8 cellular contexts compared by ENCODE assay signal in the genomic region with DNA sequence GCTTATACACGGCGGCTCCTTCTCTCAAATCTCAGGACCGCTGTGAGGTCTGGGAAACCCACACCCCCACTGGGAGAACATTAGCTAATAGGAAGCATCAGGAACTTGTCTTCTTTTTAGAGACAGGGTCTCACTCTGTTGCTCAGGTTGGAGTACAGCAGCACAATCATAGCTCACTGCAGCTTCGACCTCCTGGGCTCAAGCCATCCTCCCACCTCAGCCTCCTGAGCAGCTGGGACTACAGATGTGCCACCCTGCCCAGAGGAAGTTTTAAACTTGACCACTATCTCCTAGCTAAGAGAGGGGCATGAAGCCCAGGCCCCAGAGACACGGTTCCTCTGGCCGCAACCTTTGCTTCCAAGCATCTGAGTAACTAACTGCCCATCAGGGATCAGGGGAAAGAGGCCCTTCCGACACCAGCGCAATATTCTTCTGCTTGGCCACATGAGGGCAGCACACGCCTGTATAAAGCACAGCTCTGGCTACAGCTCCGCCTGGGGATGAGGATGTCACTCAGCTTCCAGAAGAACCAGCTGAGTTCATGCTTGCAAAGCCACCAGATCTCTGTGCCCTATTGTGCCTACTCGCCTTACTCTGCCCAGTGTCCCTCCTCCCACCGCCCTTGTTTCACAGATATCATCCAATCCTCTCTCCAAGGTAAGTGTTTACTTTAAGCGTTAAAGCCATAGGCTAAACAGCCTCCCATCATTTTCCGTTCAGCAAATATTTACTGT. TPM values are rescaled to one million over a fixed set of nuclear protein-coding genes. Genes with fewer than 3 reads are reported as not detected.
DNase-seq lines count a peak whose midpoint lies in the region; ATAC-seq and TF ChIP-seq lines count a peak whose summit lies in the region.

No MANE protein-coding gene starts in this region.

- peaks cover 15% of the 10 kb centered on the region for H4K20me1 ChIP-seq in DND-41 (ENCODE audit: insufficient read depth, low read length)

- TF ChIP-seq CTCF in DND-41 (IDR thresholded peaks at IDR 0.05; ENCODE audit: borderline replicate concordance, extremely low read depth, low read length, poor library complexity, severe bottlenecking) (peak; percentile 89), dorsolateral prefrontal cortex (IDR thresholded peaks at IDR 0.05 in 54 of 56, conservative IDR thresholded peaks at IDR 0.05 in 2 of 56; ENCODE audit: low read depth in 1 of 56, partially characterized antibody in 56 of 56) (peak; percentile 40 to 96 (median 89))

- no peak overlapping the region for H3K9ac ChIP-seq in DND-41 (ENCODE audit: low read depth, low read length)

- in situ Hi-C loops in HAP-1 (cut with MboI; ENCODE audit: low sequenced_read_pairs) = loop anchor here (10.0 kb wide), 1 partner anchor 296 kb away; no protein-coding TSS in a partner anchor

- no peak overlapping the region for H2AFZ ChIP-seq in DND-41 (ENCODE audit: low read depth, low read length)

- no peak overlapping the region for H3K4me2 ChIP-seq in DND-41 (ENCODE audit: insufficient read depth, low read length)

- H3K9me3 ChIP-seq in DND-41 (ENCODE audit: insufficient read depth, low read length, severe bottlenecking) (no peaks in the 10 kb centered on the region), HAP-1 (no peaks in the 10 kb centered on the region)

- H3K27me3 ChIP-seq in DND-41 (ENCODE audit: insufficient read depth, low read length, poor library complexity) (no peaks in the 10 kb centered on the region), HAP-1 (ENCODE audit: low read depth) (no peaks in the 10 kb centered on the region), dorsolateral prefrontal cortex (no peaks in the 10 kb centered on the region)

- H3K27ac ChIP-seq in DND-41 (ENCODE audit: low read length) (no peak overlapping the region), dorsolateral prefrontal cortex (peak overlapping the region in 15 of 59 donors; percentile 3 to 59 (median 41))

- no peak overlapping the region for H3K4me3 ChIP-seq in DND-41 (ENCODE audit: low read depth in 1 of 2, low read length in 2 of 2)
- H3K4me3 ChIP-seq in HAP-1 = no peak overlapping the region
- H3K4me3 ChIP-seq in dorsolateral prefrontal cortex = no peak overlapping the region

- no peaks in the 10 kb centered on the region for H3K79me2 ChIP-seq in DND-41 (ENCODE audit: insufficient read depth, low read length)

- intact Hi-C loops in dorsolateral prefrontal cortex (cut with DNase I) = loop anchor here (1.0 to 10.0 kb wide), 6 partner anchors 25 to 576 kb away; no protein-coding TSS in a partner anchor

- H3K36me3 ChIP-seq in DND-41 (ENCODE audit: insufficient read depth, low read length) (no peaks in the 10 kb centered on the region), HAP-1 (replicated peaks) (no peaks in the 10 kb centered on the region)

- H3K4me1 ChIP-seq in DND-41 (ENCODE audit: insufficient read depth, low read length) = no peaks in the 10 kb centered on the region
- no peaks in the 10 kb centered on the region for H3K4me1 ChIP-seq in HAP-1

- peak; percentile 93 for ATAC-seq in DND-41 (ENCODE audit: insufficient read depth, low read depth)

- peak; percentile 53 for DNase-seq in DND-41
- DNase-seq in HAP-1 (ENCODE audit: low spot score in 2 of 2) = peak; percentile 54 to 67
- peak; percentile 44 for DNase-seq in NCI-H2196 (lab: John Stamatoyannopoulos, UW; ENCODE audit: unreplicated experiment)
- peak; percentile 58 for DNase-seq in activated CD4-positive, CD25-positive, alpha-beta regulatory T cell treated with anti-CD3 and anti-CD28 coated beads, Interleukin-2, amount 50 U/mL, for 72 hours
- DNase-seq in dorsolateral prefrontal cortex = peak in 9 of 10 donors; percentile 61 to 83 (median 75)
- DNase-seq in medulla oblongata (ENCODE audit: extremely low spot score) = peak; percentile 91
- peak; percentile 5 to 6 for DNase-seq in stimulated activated CD8-positive, alpha-beta memory T cell treated with anti-CD3 and anti-CD28 coated beads, Interleukin-7, amount 100 ng/mL, for 4 hours (ENCODE audit: low read depth in 2 of 2)
- no peak for DNase-seq in NCI-H1048 (lab: John Stamatoyannopoulos, UW)

RNA-seq across cellular contexts. Expression of a gene that starts 57.6 kb away (rescaled TPM):
- total RNA-seq in dorsolateral prefrontal cortex = 10 to 100 TPM in 119 of 120 experiments, 1 to 10 TPM in 1; 9.3 to 93.6 (median 35.0) TPM
